In the genomic region with DNA sequence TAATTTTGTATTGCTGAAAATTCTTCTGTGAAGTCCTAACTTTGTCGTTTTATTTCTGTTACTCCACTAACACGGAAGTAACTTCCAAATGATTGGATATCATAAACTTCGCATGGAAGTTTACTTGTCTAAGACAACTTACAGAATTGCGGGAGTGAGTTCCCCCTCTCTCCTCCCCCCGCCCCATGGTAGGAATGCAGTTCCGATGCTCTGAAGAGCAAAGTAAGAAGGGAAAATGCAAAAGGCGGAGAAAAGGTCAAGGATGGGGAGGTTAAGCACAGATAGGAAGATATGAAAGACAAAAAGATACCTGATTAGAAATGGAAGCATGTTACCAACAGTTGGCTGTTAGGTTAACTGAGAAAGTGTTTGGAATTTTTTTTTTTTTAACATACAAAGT, we compare ENCODE assay signal across 8 cellular contexts. TPM values are rescaled to one million over a fixed set of nuclear protein-coding genes. Genes with fewer than 3 reads are reported as not detected.
DNase-seq lines count a peak whose midpoint lies in the region; ATAC-seq and TF ChIP-seq lines count a peak whose summit lies in the region.

No MANE protein-coding gene starts in this region.

- no peak for TF ChIP-seq CTCF in activated CD8-positive, alpha-beta T cell treated with anti-CD3 and anti-CD28 coated beads for 36 hours (IDR thresholded peaks at IDR 0.05)

- H3K9me3 ChIP-seq in iPS-18a (ENCODE audit: control insufficient read depth, low read depth, low read length): no peaks in the 10 kb centered on the region

- H3K4me1 ChIP-seq in iPS-18a (ENCODE audit: control insufficient read depth, low read depth, low read length): peaks cover 8% of the 10 kb centered on the region

- no peaks in the 10 kb centered on the region for H3K27me3 Mint-ChIP-seq in T-helper 1 cell treated with Interleukin-12 subunit alpha and Interleukin-12 subunit beta and Interleukin-4 antibody, amounts not matched to agents 30 μg/mL and 1 μg/mL, for 36 hours (ENCODE audit: low read depth)
- no peaks in the 10 kb centered on the region for H3K27me3 Mint-ChIP-seq in activated CD8-positive, alpha-beta T cell treated with anti-CD3 and anti-CD28 coated beads for 36 hours
- H3K27me3 Mint-ChIP-seq in stimulated activated naive CD8-positive, alpha-beta T cell treated with anti-CD3 and anti-CD28 coated beads, Interleukin-15, amount 100 ng/mL, for 72 hours: no peaks in the 10 kb centered on the region

- H3K4me1 Mint-ChIP-seq in T-helper 1 cell treated with Interleukin-12 subunit alpha and Interleukin-12 subunit beta and Interleukin-4 antibody, amounts not matched to agents 30 μg/mL and 1 μg/mL, for 36 hours (ENCODE audit: low read depth): peaks cover 32% of the 10 kb centered on the region
- H3K4me1 Mint-ChIP-seq in activated CD8-positive, alpha-beta T cell treated with anti-CD3 and anti-CD28 coated beads for 36 hours (ENCODE audit: low read depth): peaks cover 39% of the 10 kb centered on the region
- H3K4me1 Mint-ChIP-seq in stimulated activated naive CD8-positive, alpha-beta T cell treated with anti-CD3 and anti-CD28 coated beads, Interleukin-15, amount 100 ng/mL, for 72 hours: peaks cover 39% of the 10 kb centered on the region

- H3K4me3 ChIP-seq in iPS-18a (ENCODE audit: low read length): peak overlapping the region; percentile 97

- no peak overlapping the region for H3K27ac ChIP-seq in iPS-18a (ENCODE audit: low read length)

- intact Hi-C loops in activated CD8-positive, alpha-beta T cell treated with anti-CD3 and anti-CD28 coated beads for 36 hours (cut with micrococcal nuclease): no loop called here

- no peaks in the 10 kb centered on the region for H3K9me3 Mint-ChIP-seq in T-helper 1 cell treated with Interleukin-12 subunit alpha and Interleukin-12 subunit beta and Interleukin-4 antibody, amounts not matched to agents 30 μg/mL and 1 μg/mL, for 36 hours
- H3K9me3 Mint-ChIP-seq in activated CD8-positive, alpha-beta T cell treated with anti-CD3 and anti-CD28 coated beads for 36 hours: no peaks in the 10 kb centered on the region
- H3K9me3 Mint-ChIP-seq in stimulated activated naive CD8-positive, alpha-beta T cell treated with anti-CD3 and anti-CD28 coated beads, Interleukin-15, amount 100 ng/mL, for 72 hours: no peaks in the 10 kb centered on the region

- no peaks in the 10 kb centered on the region for H3K27me3 ChIP-seq in iPS-18a (ENCODE audit: control insufficient read depth, insufficient read depth, low read length)

- H3K27ac Mint-ChIP-seq in T-helper 1 cell treated with Interleukin-12 subunit alpha and Interleukin-12 subunit beta and Interleukin-4 antibody, amounts not matched to agents 30 μg/mL and 1 μg/mL, for 36 hours: peak overlapping the region; percentile 99
- H3K27ac Mint-ChIP-seq in activated CD8-positive, alpha-beta T cell treated with anti-CD3 and anti-CD28 coated beads for 36 hours: peak overlapping the region; percentile 97
- peak overlapping the region; percentile 98 to 99 for H3K27ac Mint-ChIP-seq in stimulated activated naive CD8-positive, alpha-beta T cell treated with anti-CD3 and anti-CD28 coated beads, Interleukin-15, amount 100 ng/mL, for 72 hours

- peak overlapping the region; percentile 91 for H3K9ac ChIP-seq in iPS-18a (ENCODE audit: low read length)

- H3K36me3 ChIP-seq in iPS-18a (ENCODE audit: control insufficient read depth, low read depth, low read length): peaks cover 21% of the 10 kb centered on the region

- peaks cover 26% of the 10 kb centered on the region for H3K36me3 Mint-ChIP-seq in T-helper 1 cell treated with Interleukin-12 subunit alpha and Interleukin-12 subunit beta and Interleukin-4 antibody, amounts not matched to agents 30 μg/mL and 1 μg/mL, for 36 hours (ENCODE audit: low read depth)
- H3K36me3 Mint-ChIP-seq in activated CD8-positive, alpha-beta T cell treated with anti-CD3 and anti-CD28 coated beads for 36 hours (ENCODE audit: low read depth): peaks cover 41% of the 10 kb centered on the region

- H3K4me3 Mint-ChIP-seq in T-helper 1 cell treated with Interleukin-12 subunit alpha and Interleukin-12 subunit beta and Interleukin-4 antibody, amounts not matched to agents 30 μg/mL and 1 μg/mL, for 36 hours: peak overlapping the region; percentile 99
- H3K4me3 Mint-ChIP-seq in activated CD8-positive, alpha-beta T cell treated with anti-CD3 and anti-CD28 coated beads for 36 hours: peak overlapping the region; percentile 90
- H3K4me3 Mint-ChIP-seq in stimulated activated naive CD8-positive, alpha-beta T cell treated with anti-CD3 and anti-CD28 coated beads, Interleukin-15, amount 100 ng/mL, for 72 hours: peak overlapping the region; percentile 92 to 98

- CTCF ChIA-PET in activated CD8-positive, alpha-beta T cell treated with anti-CD3 and anti-CD28 coated beads for 36 hours (lab: Charles Lee): no interaction called here

- no peak for DNase-seq in T-helper 1 cell
- no peak for DNase-seq in activated CD8-positive, alpha-beta T cell treated with anti-CD3 and anti-CD28 coated beads for 36 hours
- DNase-seq in stimulated activated naive CD8-positive, alpha-beta T cell treated with anti-CD3 and anti-CD28 coated beads, Interleukin-15, amount 100 ng/mL, for 72 hours: no peak
- DNase-seq in activated effector memory CD4-positive, alpha-beta T cell treated with Interleukin-2 at 50 U/mL for 16 hours: no peak
- no peak for DNase-seq in SW 1271 (lab: John Stamatoyannopoulos, UW)

- ATAC-seq in activated CD8-positive, alpha-beta T cell treated with anti-CD3 and anti-CD28 coated beads for 36 hours: no peak
- no peak for ATAC-seq in stimulated activated naive CD8-positive, alpha-beta T cell treated with anti-CD3 and anti-CD28 coated beads, Interleukin-15, amount 100 ng/mL, for 72 hours
- ATAC-seq in GM18511 (IDR thresholded peaks at IDR 0.05; ENCODE audit: unreplicated experiment): no peak

- POLR2A ChIA-PET in activated CD8-positive, alpha-beta T cell treated with anti-CD3 and anti-CD28 coated beads for 36 hours (lab: Charles Lee): interaction anchor here (2.4 to 3.2 kb wide), 2 partner anchors 10 to 13 kb away, joined by 12 to 15 read pairs; no protein-coding TSS in a partner anchor

RNA-seq across cellular contexts. Expression of a gene that starts 1.3 kb away (rescaled TPM):
- total RNA-seq in activated CD8-positive, alpha-beta T cell treated with anti-CD3 and anti-CD28 coated beads for 36 hours: 100 to 1,000 TPM; 402 to 435 TPM
